In the genomic region with DNA sequence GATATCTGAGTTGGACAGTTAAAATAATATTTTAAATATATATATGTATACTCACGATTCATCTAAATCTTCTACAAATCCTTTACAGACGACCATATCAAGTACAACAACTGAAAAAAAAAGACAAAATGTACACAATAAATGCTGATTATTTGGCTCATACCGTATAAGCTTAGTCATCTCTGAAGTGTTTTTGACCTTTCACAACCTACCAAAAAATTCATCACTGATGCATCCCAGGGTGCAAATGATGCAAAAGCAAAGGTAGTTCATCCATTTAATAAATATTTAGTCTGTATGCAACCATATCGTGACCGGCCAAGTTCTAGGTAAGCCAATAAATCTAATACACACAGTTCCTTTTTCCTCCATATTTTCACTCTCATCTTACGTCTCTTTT, we compare ENCODE assay signal across 8 cellular contexts. TPM values are rescaled to one million over a fixed set of nuclear protein-coding genes. Genes with fewer than 3 reads are reported as not detected.
A peak's percentile ranks its signal among the peaks of the same experiment; 100 is the strongest.
DNase-seq lines count a peak whose midpoint lies in the region; ATAC-seq, FAIRE-seq and TF ChIP-seq lines count a peak whose summit lies in the region.

No MANE protein-coding gene starts in this region.

- intact Hi-C loops in heart right ventricle (cut with DNase I), result no loop called here
- intact Hi-C loops in cardiac septum (cut with DNase I), result no loop called here
- intact Hi-C loops in uterus (cut with DNase I; ENCODE audit: low total_unique reads), result no loop called here

- peaks cover 10% of the 10 kb centered on the region for H3K36me3 Mint-ChIP-seq in astrocyte (ENCODE audit: low read depth, unreplicated experiment)
- H3K36me3 Mint-ChIP-seq in memory B cell, result peaks cover 9% of the 10 kb centered on the region

- H3K4me3 ChIP-seq in heart right ventricle, result peak overlapping the region; percentile 57 to 98 (median 91)
- peak overlapping the region; percentile 98 for H3K4me3 ChIP-seq in astrocyte (ENCODE audit: insufficient read depth, low read depth, low read length)
- H3K4me3 ChIP-seq in uterus, result peak overlapping the region; percentile 71 to 83

- H3K79me2 ChIP-seq in astrocyte (ENCODE audit: insufficient read depth, low read length), result peaks cover 47% of the 10 kb centered on the region

- FAIRE-seq in astrocyte (lab: Jason Lieb, UNC), result peak; percentile 9

- ATAC-seq in heart right ventricle (no peak), memory B cell (ENCODE audit: low read depth) (no peak), GM21515 (IDR thresholded peaks at IDR 0.05; ENCODE audit: unreplicated experiment) (no peak)

- H3K27me3 Mint-ChIP-seq in astrocyte (ENCODE audit: low read depth, unreplicated experiment) (no peaks in the 10 kb centered on the region), memory B cell (no peaks in the 10 kb centered on the region)

- TF ChIP-seq CTCF in heart right ventricle (IDR thresholded peaks at IDR 0.05), result no peak
- TF ChIP-seq CTCF in astrocyte (IDR thresholded peaks at IDR 0.05; ENCODE audit: insufficient read depth, low read depth, low read length), result no peak
- TF ChIP-seq CTCF in uterus (IDR thresholded peaks at IDR 0.05), result no peak

- 41% methylated on average over 6 of the region's 6 CpGs for WGBS in heart right ventricle, 2 donors

- H3K4me1 Mint-ChIP-seq in astrocyte (ENCODE audit: low read depth, unreplicated experiment) (peaks cover 6% of the 10 kb centered on the region), memory B cell (peaks cover 22% of the 10 kb centered on the region)

- H3K27ac Mint-ChIP-seq in astrocyte (ENCODE audit: unreplicated experiment), result peak overlapping the region; percentile 87
- peak overlapping the region; percentile 45 for H3K27ac Mint-ChIP-seq in memory B cell

- H3K4me3 Mint-ChIP-seq in astrocyte (ENCODE audit: unreplicated experiment), result peak overlapping the region; percentile 99
- H3K4me3 Mint-ChIP-seq in memory B cell, result peak overlapping the region; percentile 95

- H3K9ac ChIP-seq in astrocyte (ENCODE audit: low read length), result peak overlapping the region; percentile 94

- H3K27ac ChIP-seq in heart right ventricle (peak overlapping the region in 5 of 10 donors; percentile 83 to 96 (median 89)), astrocyte (ENCODE audit: low read depth, low read length) (peak overlapping the region; percentile 88), uterus (peak overlapping the region; percentile 69 to 81)

- H3K9me3 ChIP-seq in heart right ventricle (no peaks in the 10 kb centered on the region), astrocyte (ENCODE audit: insufficient read depth, low read depth, low read length) (no peaks in the 10 kb centered on the region), uterus (no peaks in the 10 kb centered on the region)

- DNase-seq in heart right ventricle, result no peak
- no peak for DNase-seq in cardiac septum (ENCODE audit: low spot score)
- no peak for DNase-seq in astrocyte (ENCODE audit: low read depth)
- no peak for DNase-seq in memory B cell (ENCODE audit: low spot score in 2 of 2)
- DNase-seq in uterus, result no peak
- DNase-seq in NCI-H1092 treated with DMSO at 0.1 percent for 48 hours (lab: John Stamatoyannopoulos, UW), result no peak
- DNase-seq in NCI-H524 treated with DMSO at 0.1 percent for 48 hours (lab: John Stamatoyannopoulos, UW), result no peak

- TF ChIP-seq POLR2A in uterus (IDR thresholded peaks at IDR 0.05), result no peak

- H3K27me3 ChIP-seq in heart right ventricle, result no peaks in the 10 kb centered on the region
- H3K27me3 ChIP-seq in astrocyte (ENCODE audit: insufficient read depth, low read length), result no peaks in the 10 kb centered on the region
- no peaks in the 10 kb centered on the region for H3K27me3 ChIP-seq in uterus

- no peak overlapping the region for H2AFZ ChIP-seq in astrocyte (ENCODE audit: low read depth, low read length)

- no peaks in the 10 kb centered on the region for H3K9me3 Mint-ChIP-seq in astrocyte (ENCODE audit: unreplicated experiment)
- H3K9me3 Mint-ChIP-seq in memory B cell, result no peaks in the 10 kb centered on the region

- H3K4me1 ChIP-seq in heart right ventricle (peaks cover 3 to 33% (median 23%) of the 10 kb centered on the region in 9 donors), astrocyte (ENCODE audit: insufficient read depth, low read length) (peaks cover 2% of the 10 kb centered on the region), uterus (no peaks in the 10 kb centered on the region)

- H3K36me3 ChIP-seq in heart right ventricle (peaks cover 0 to 60% (median 13%) of the 10 kb centered on the region in 9 donors), astrocyte (ENCODE audit: insufficient read depth, low read length) (peaks cover 29% of the 10 kb centered on the region), uterus (no peaks in the 10 kb centered on the region)

- peak overlapping the region; percentile 85 for H3K4me2 ChIP-seq in astrocyte (ENCODE audit: low read length)

- peaks cover 13% of the 10 kb centered on the region for H4K20me1 ChIP-seq in astrocyte (ENCODE audit: insufficient read depth, low read length)

RNA-seq across cellular contexts. Expression of gene TMX3, which starts 1.1 kb away (rescaled TPM):
- 10 to 100 TPM; 20.7 to 38.8 (median 30.4) TPM for total RNA-seq in heart right ventricle
- polyA plus RNA-seq in heart right ventricle, result 10 to 100 TPM; 13.3 to 21.8 TPM
- 33.2 TPM for total RNA-seq in cardiac septum
- 64.4 and 64.6 TPM in 2 replicates for total RNA-seq in astrocyte
- total RNA-seq in uterus, result 100 to 1,000 TPM in 1 of 4 donors, 10 to 100 TPM in 3; 34.1 to 111 (median 73.4) TPM
